Comparison of ENCODE assay signal across 1 cellular context in the genomic region with DNA sequence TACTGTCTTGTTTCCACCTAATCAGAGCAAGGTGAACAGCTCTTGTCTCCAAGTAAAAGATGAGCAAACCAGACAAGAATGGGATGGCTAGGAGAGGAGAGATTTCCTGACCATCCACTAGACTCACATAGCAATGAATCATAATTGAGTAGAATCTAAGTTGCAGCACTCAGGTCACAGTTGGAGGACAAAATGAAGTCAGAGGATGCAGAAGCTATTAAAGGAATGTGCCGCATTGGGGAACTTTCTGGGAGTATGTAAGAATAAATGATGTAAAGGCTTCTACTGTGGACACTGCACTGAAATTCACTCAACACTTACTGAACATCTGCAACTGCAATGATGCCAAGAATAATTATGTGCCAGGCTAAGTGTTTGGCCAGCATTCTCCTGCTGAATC.
A peak's percentile ranks its signal among the peaks of the same experiment; 100 is the strongest.
TF ChIP-seq lines count a peak whose summit lies in the region.

No MANE protein-coding gene starts in this region.

TF ChIP-seq in IMR-90, 13 proteins besides CTCF, POLR2A, EP300 and RAD21:
- TF ChIP-seq CEBPB (IDR thresholded peaks at IDR 0.05; ENCODE audit: low read depth, low read length) (peak; percentile 48; the same call in 1 of the 2 replicates), MXI1 (IDR thresholded peaks at IDR 0.05; ENCODE audit: borderline replicate concordance, low read depth, low read length) (no peak)
TF ChIP-seq in IMR-90: peak in this region for 1.
